ENCODE assay signal across 8 cellular contexts in genomic region chr20:41003143-41003932, GRCh38. TPM values are rescaled to one million over a fixed set of nuclear protein-coding genes. Genes with fewer than 3 reads are reported as not detected.
DNase-seq lines count a peak whose midpoint lies in the region; ATAC-seq, FAIRE-seq and TF ChIP-seq lines count a peak whose summit lies in the region.

No MANE protein-coding gene starts in this region.

- H3K4me1 ChIP-seq in A673 (ENCODE audit: insufficient read depth, low read length, poor library complexity, severe bottlenecking) (peaks cover 40% of the 10 kb centered on the region), psoas muscle (peaks cover 29% of the 10 kb centered on the region), urinary bladder (ENCODE audit: insufficient read depth) (peaks cover 2% of the 10 kb centered on the region)

- DNase-seq in A673 (ENCODE audit: low spot score) = peak; percentile 90
- DNase-seq in HFFc6 = peak; percentile 98
- DNase-seq in RCC 7860 (ENCODE audit: low spot score) = peak; percentile 96
- peak; percentile 78 for DNase-seq in activated T-cell treated with anti-CD3 and anti-CD28 coated beads, Interleukin-2, amount 50 U/mL, for 24 hours
- DNase-seq in fibroblast of villous mesenchyme (ENCODE audit: low read depth) = peak; percentile 98
- DNase-seq in psoas muscle = peak in 1 of 2 donors; percentile 70

- H3K9me3 Mint-ChIP-seq in HFFc6 = peaks cover 13% of the 10 kb centered on the region
- no peaks in the 10 kb centered on the region for H3K9me3 Mint-ChIP-seq in activated T-cell treated with anti-CD3 and anti-CD28 coated beads, Interleukin-2, amount 50 U/mL, for 24 hours

- TF ChIP-seq CTCF in A673 (conservative IDR thresholded peaks at IDR 0.05; ENCODE audit: low read depth, low read length) = no peak
- TF ChIP-seq CTCF in HFFc6 (IDR thresholded peaks at IDR 0.05) = no peak
- no peak for TF ChIP-seq CTCF in fibroblast of villous mesenchyme (IDR thresholded peaks at IDR 0.05; ENCODE audit: insufficient read depth, low read depth, low read length)
- no peak for TF ChIP-seq CTCF in psoas muscle (IDR thresholded peaks at IDR 0.05)

- H3K27me3 Mint-ChIP-seq in HFFc6 (ENCODE audit: insufficient read depth) = peaks cover 3% of the 10 kb centered on the region
- no peaks in the 10 kb centered on the region for H3K27me3 Mint-ChIP-seq in activated T-cell treated with anti-CD3 and anti-CD28 coated beads, Interleukin-2, amount 50 U/mL, for 24 hours

- H3K27ac ChIP-seq in A673 (ENCODE audit: low read depth, low read length, poor library complexity, severe bottlenecking) (peak overlapping the region; percentile 88), psoas muscle (peak overlapping the region; percentile 55), urinary bladder (ENCODE audit: low read depth) (peak overlapping the region; percentile 68)

- peaks cover 63% of the 10 kb centered on the region for H3K4me1 Mint-ChIP-seq in HFFc6 (ENCODE audit: low read depth)
- H3K4me1 Mint-ChIP-seq in activated T-cell treated with anti-CD3 and anti-CD28 coated beads, Interleukin-2, amount 50 U/mL, for 24 hours (ENCODE audit: low read depth) = peaks cover 41% of the 10 kb centered on the region

- H3K36me3 ChIP-seq in A673 (ENCODE audit: insufficient read depth, low read length, poor library complexity, severe bottlenecking) = no peaks in the 10 kb centered on the region
- H3K36me3 ChIP-seq in psoas muscle (ENCODE audit: insufficient read depth in 1 of 2, low read depth in 1 of 2) = no peaks in the 10 kb centered on the region
- H3K36me3 ChIP-seq in urinary bladder (ENCODE audit: insufficient read depth) = no peaks in the 10 kb centered on the region

- FAIRE-seq in RCC 7860 (lab: Jason Lieb, UNC) = peak; percentile 70

- WGBS in psoas muscle, 3 donors = 56 to 65% (median 65%) methylated on average over 12 of the region's 12 CpGs
- WGBS in urinary bladder = 57% methylated on average over 12 of the region's 12 CpGs

- H3K9me3 ChIP-seq in A673 (ENCODE audit: low read depth, low read length, poor library complexity, severe bottlenecking) (peaks cover 11% of the 10 kb centered on the region), psoas muscle (peaks cover 9% of the 10 kb centered on the region)

- peak overlapping the region; percentile 100 for H3K27ac Mint-ChIP-seq in HFFc6
- peak overlapping the region; percentile 97 for H3K27ac Mint-ChIP-seq in activated T-cell treated with anti-CD3 and anti-CD28 coated beads, Interleukin-2, amount 50 U/mL, for 24 hours

- BruUV-seq in A673 (replicated peaks; lab: Mats Ljungman, UMichigan) = no TSS peak

- no peak overlapping the region for H3K4me3 ChIP-seq in A673 (ENCODE audit: low read depth, low read length, poor library complexity, severe bottlenecking)
- peak overlapping the region; percentile 42 for H3K4me3 ChIP-seq in fibroblast of villous mesenchyme (ENCODE audit: low read depth, low read length)
- H3K4me3 ChIP-seq in psoas muscle = no peak overlapping the region
- H3K4me3 ChIP-seq in urinary bladder (ENCODE audit: low read depth, low read length) = no peak overlapping the region

- CTCF ChIA-PET in A673 (lab: Charles Lee) = no interaction called here

- H3K4me3 Mint-ChIP-seq in HFFc6 = peak overlapping the region; percentile 86
- peak overlapping the region; percentile 62 for H3K4me3 Mint-ChIP-seq in activated T-cell treated with anti-CD3 and anti-CD28 coated beads, Interleukin-2, amount 50 U/mL, for 24 hours

- H3K27me3 ChIP-seq in A673 (replicated peaks; ENCODE audit: insufficient read depth, low read depth, low read length, poor library complexity) (no peaks in the 10 kb centered on the region), psoas muscle (ENCODE audit: insufficient read depth in 3 of 3, low read length in 2 of 3) (no peaks in the 10 kb centered on the region)

- ATAC-seq in psoas muscle = peak in 3 of 4 donors; percentile 38 to 58 (median 41)
- no peak for ATAC-seq in GM21381 (IDR thresholded peaks at IDR 0.05; ENCODE audit: unreplicated experiment)

- peaks cover 18% of the 10 kb centered on the region; the same call in 1 of the 2 replicates for H3K36me3 Mint-ChIP-seq in HFFc6 (ENCODE audit: low read depth)
- H3K36me3 Mint-ChIP-seq in activated T-cell treated with anti-CD3 and anti-CD28 coated beads, Interleukin-2, amount 50 U/mL, for 24 hours (ENCODE audit: low read depth) = no peaks in the 10 kb centered on the region

- intact Hi-C loops in A673 (cut with micrococcal nuclease; ENCODE audit: unreplicated experiment) (no loop called here), psoas muscle (cut with DNase I) (no loop called here)

- POLR2A ChIA-PET in A673 (lab: Charles Lee; ENCODE audit: low non-redundant PET) = no interaction called here

RNA-seq across cellular contexts. Expression of gene TOP1, which starts 25.3 kb away (rescaled TPM):
- total RNA-seq in A673 (2021) = 108 and 125 TPM in 2 replicates
- total RNA-seq in HFFc6 (2021; fragmentation: NEBNext Ultra II Directional; extraction: Animal tissue kit (Norgen Biotek cat#: 25700)) = 10 to 100 TPM; 62.1 to 77.0 (median 73.0) TPM
- total RNA-seq in fibroblast of villous mesenchyme = 10.3 and 19.9 TPM in 2 replicates
- total RNA-seq in psoas muscle = 10 to 100 TPM; 19.9 to 30.7 (median 22.9) TPM
- 10 to 100 TPM; 10.6 to 24.6 (median 19.9) TPM for polyA plus RNA-seq in psoas muscle
- total RNA-seq in urinary bladder = 29.2 TPM
- polyA plus RNA-seq in urinary bladder = 26.9 TPM
